8 cellular contexts compared by ENCODE assay signal in genomic region chr6:161374971-161375873, GRCh38.
DNase-seq lines count a peak whose midpoint lies in the region; ATAC-seq, FAIRE-seq and TF ChIP-seq lines count a peak whose summit lies in the region.

No MANE protein-coding gene starts in this region.

- POLR2A ChIA-PET in K562 (lab: Yijun Ruan, JAX) (interaction anchor here (0.7 to 1.3 kb wide), 4 partner anchors 14 to 238 kb away, joined by 3 to 5 read pairs (median 3); no protein-coding TSS in a partner anchor), PC-9 (lab: Charles Lee; ENCODE audit: unreplicated experiment) (no interaction called here)

- peak; percentile 85 for ATAC-seq in K562
- ATAC-seq in left lobe of liver: peak; percentile 27
- ATAC-seq in aorta (ENCODE audit: low FRiP score): peak; percentile 24

- H4K20me1 ChIP-seq in K562 (replicated peaks; ENCODE audit: control insufficient read depth, insufficient read depth, low read length): 0 out of 2 replicates have a peak, but pooled peaks cover 8% of the 10 kb centered on the region
- no peaks in the 10 kb centered on the region for H4K20me1 ChIP-seq in PC-9 (ENCODE audit: insufficient read depth)

- H3K27ac ChIP-seq in K562 (ENCODE audit: extremely low read depth, low read depth, low read length): no peak overlapping the region
- no peak overlapping the region for H3K27ac ChIP-seq in aorta (ENCODE audit: low read depth in 1 of 2, low read length in 2 of 2)
- H3K27ac ChIP-seq in PC-9: no peak overlapping the region

- CTCF ChIA-PET in K562 (lab: Yijun Ruan, JAX; ENCODE audit: low intra/inter-chr PET ratio): interaction anchor here (0.9 kb wide), 1 partner anchor 274 kb away, joined by 3 read pairs; no protein-coding TSS in a partner anchor
- CTCF ChIA-PET in PC-9 (lab: Charles Lee): no interaction called here

- in situ Hi-C loops in K562 (cut with MboI): loop anchor here (5.0 to 10.0 kb wide), 3 partner anchors 443 to 860 kb away; no protein-coding TSS in a partner anchor

- H3K36me3 ChIP-seq in K562 (ENCODE audit: control insufficient read depth, insufficient read depth, low read length) (no peaks in the 10 kb centered on the region), aorta (ENCODE audit: control insufficient read depth in 1 of 2, insufficient read depth in 2 of 2, low read length in 1 of 2) (no peaks in the 10 kb centered on the region), PC-9 (ENCODE audit: low read depth) (no peaks in the 10 kb centered on the region)

- no peak for TF ChIP-seq EP300 in K562 (IDR thresholded peaks at IDR 0.05; ENCODE audit: low read length)

- H3K4me1 ChIP-seq in K562 (replicated peaks in 1 of 2; ENCODE audit: control insufficient read depth in 2 of 2, insufficient read depth in 2 of 2, low read length in 2 of 2): peaks cover 20 to 24% of the 10 kb centered on the region in 2 experiments; a peak in 4 of 5 replicates
- H3K4me1 ChIP-seq in aorta (ENCODE audit: control insufficient read depth in 1 of 2, insufficient read depth in 2 of 2, low read length in 2 of 2): no peaks in the 10 kb centered on the region
- no peaks in the 10 kb centered on the region for H3K4me1 ChIP-seq in PC-9 (replicated peaks; ENCODE audit: insufficient read depth)

- no peaks in the 10 kb centered on the region for H3K9me2 ChIP-seq in PC-9 (ENCODE audit: insufficient read depth)

- no peaks in the 10 kb centered on the region for H3K9me3 Mint-ChIP-seq in T-helper 2 cell treated with Interferon-gamma antibody and Interleukin-4, amounts not matched to agents 5 μg/mL and 100 μg/mL, for 36 hours

- FAIRE-seq in K562 (lab: Jason Lieb, UNC): peak; percentile 75

- no peaks in the 10 kb centered on the region for H3F3A ChIP-seq in PC-9 (ENCODE audit: insufficient read depth, low read depth)

- H3K27me3 ChIP-seq in K562 (ENCODE audit: control insufficient read depth in 2 of 2, insufficient read depth in 2 of 2, low read length in 2 of 2) (peaks cover 9 to 38% of the 10 kb centered on the region in 2 experiments; a peak in 3 of 5 replicates), aorta (ENCODE audit: control insufficient read depth in 1 of 2, insufficient read depth in 2 of 2, low read length in 1 of 2) (no peaks in the 10 kb centered on the region), PC-9 (ENCODE audit: insufficient read depth, low read depth) (peaks cover 19% of the 10 kb centered on the region)

- DNase-seq in AG10803 (ENCODE audit: low read depth): peak; percentile 32
- DNase-seq in NCI-H1105 (lab: John Stamatoyannopoulos, UW): peak; percentile 83
- DNase-seq in K562 (ENCODE audit: extremely low read depth in 1 of 4, low spot score in 3 of 4): peak; percentile 76 to 80 (median 78)
- DNase-seq in left lobe of liver (ENCODE audit: low spot score): no peak
- peak; percentile 86 to 91 for DNase-seq in aorta
- no peak for DNase-seq in T-helper 2 cell treated with Interferon-gamma antibody and Interleukin-4, amounts not matched to agents 5 μg/mL and 100 μg/mL, for 36 hours (ENCODE audit: low spot score)
- no peak for DNase-seq in PC-9
- no peak for DNase-seq in NCI-H2171 treated with DMSO at 0.1 percent for 48 hours (lab: John Stamatoyannopoulos, UW)

- no peaks in the 10 kb centered on the region for H3K9me3 ChIP-seq in K562 (replicated peaks; ENCODE audit: control insufficient read depth, insufficient read depth, low read depth, low read length)
- no peaks in the 10 kb centered on the region for H3K9me3 ChIP-seq in aorta (ENCODE audit: control insufficient read depth, low read length)
- no peaks in the 10 kb centered on the region for H3K9me3 ChIP-seq in PC-9 (ENCODE audit: insufficient read depth, low read depth)

- peak overlapping the region; percentile 29 to 69; a peak in 2 of 4 replicates for H3K9ac ChIP-seq in K562 (ENCODE audit: insufficient read depth in 1 of 2, low read depth in 2 of 2, low read length in 2 of 2)

- no peaks in the 10 kb centered on the region for H3K79me2 ChIP-seq in K562 (ENCODE audit: control insufficient read depth, insufficient read depth, low read length)
- H3K79me2 ChIP-seq in PC-9 (ENCODE audit: low read depth): no peaks in the 10 kb centered on the region

- BruUV-seq in K562 (replicated peaks; lab: Mats Ljungman, UMichigan) (no TSS peak), PC-9 (replicated peaks; lab: Mats Ljungman, UMichigan) (no TSS peak)

- peak in 1 of 2 experiments; percentile 37; a peak in 1 of 4 replicates for TF ChIP-seq RAD21 in K562 (CRISPR knock-in tag; conservative IDR thresholded peaks at IDR 0.05 in 1 of 2, IDR thresholded peaks at IDR 0.05 in 1 of 2)

- TF ChIP-seq POLR2A in K562 (conservative IDR thresholded peaks at IDR 0.05): no peak

- intact Hi-C loops in K562 (cut with micrococcal nuclease) (loop anchor here (1.0 to 5.0 kb wide), 6 partner anchors 103 to 854 kb away; partner anchors contain the start of gene AGPAT4), aorta (cut with DNase I) (loop anchor here (2.0 to 5.0 kb wide), 6 partner anchors 223 to 643 kb away; partner anchors contain the start of gene MAP3K4 (in 1 of the 2)), PC-9 (cut with micrococcal nuclease; ENCODE audit: unreplicated experiment) (loop anchor here (1.0 to 10.0 kb wide), 5 partner anchors 443 to 1510 kb away; no protein-coding TSS in a partner anchor)

- no peak overlapping the region for H3K4me3 Mint-ChIP-seq in T-helper 2 cell treated with Interferon-gamma antibody and Interleukin-4, amounts not matched to agents 5 μg/mL and 100 μg/mL, for 36 hours

- H3K4me3 ChIP-seq in AG10803 (ENCODE audit: low read length) (no peak overlapping the region), K562 (0 out of 2 replicates have a peak overlapping the region, but pooled peaks have one; percentile 10), aorta (ENCODE audit: low read length in 2 of 2) (no peak overlapping the region), PC-9 (no peak overlapping the region)

- peak; percentile 22; the same call in 1 of the 2 replicates for TF ChIP-seq CTCF in AG10803 (conservative IDR thresholded peaks at IDR 0.05; ENCODE audit: low read length)
- peak; percentile 60 to 79 (median 65) for TF ChIP-seq CTCF in K562 (IDR thresholded peaks at IDR 0.05 in 2 of 3, conservative IDR thresholded peaks at IDR 0.05 in 1 of 3; ENCODE audit: insufficient read depth in 2 of 3, low read depth in 1 of 3, low read length in 3 of 3)
- no peak for TF ChIP-seq CTCF in PC-9 (conservative IDR thresholded peaks at IDR 0.05)

- H3K27me3 Mint-ChIP-seq in T-helper 2 cell treated with Interferon-gamma antibody and Interleukin-4, amounts not matched to agents 5 μg/mL and 100 μg/mL, for 36 hours (ENCODE audit: low read depth): peaks cover 7% of the 10 kb centered on the region

- H3K36me3 Mint-ChIP-seq in T-helper 2 cell treated with Interferon-gamma antibody and Interleukin-4, amounts not matched to agents 5 μg/mL and 100 μg/mL, for 36 hours (ENCODE audit: low read depth): no peaks in the 10 kb centered on the region

- WGBS in K562 (ENCODE audit: insufficient coverage, low coverage, missing lambda C conversion rate): 9% methylated on average over 32 of the region's 32 CpGs
- WGBS in aorta, 2 donors: 48 to 52% methylated on average over 29 to 32 of the region's 32 CpGs

- H3K27ac Mint-ChIP-seq in T-helper 2 cell treated with Interferon-gamma antibody and Interleukin-4, amounts not matched to agents 5 μg/mL and 100 μg/mL, for 36 hours: no peak overlapping the region

- H3K4me2 ChIP-seq in K562 (ENCODE audit: insufficient read depth, low read length): peak overlapping the region; percentile 75
- H3K4me2 ChIP-seq in PC-9: no peak overlapping the region

- no peaks in the 10 kb centered on the region for H3K4me1 Mint-ChIP-seq in T-helper 2 cell treated with Interferon-gamma antibody and Interleukin-4, amounts not matched to agents 5 μg/mL and 100 μg/mL, for 36 hours (ENCODE audit: low read depth)

- no peaks in the 10 kb centered on the region for H3K9me1 ChIP-seq in K562 (ENCODE audit: control insufficient read depth, insufficient read depth, low read length)

- H2AFZ ChIP-seq in K562 (ENCODE audit: low read depth, low read length): peak overlapping the region; percentile 90
- H2AFZ ChIP-seq in PC-9: no peak overlapping the region

TF ChIP-seq in K562, 482 proteins besides CTCF, POLR2A, EP300 and RAD21 (continues in another document):
- peak; percentile 90 for TF ChIP-seq C11orf30 (IDR thresholded peaks at IDR 0.05; ENCODE audit: low read depth)

Comparison
In these comparisons a context has a peak if more than half of its experiments do, and no peak if none do; other contexts are left out.
1. DNase-seq: peak in AG10803 (single experiment), NCI-H1105 (single experiment), K562 (4 of 4) and aorta (2 of 2); none in left lobe of liver (single experiment), T-helper 2 cell treated with Interferon-gamma antibody and Interleukin-4, amounts not matched to agents 5 μg/mL and 100 μg/mL, for 36 hours (single experiment), PC-9 (0 of 2) and NCI-H2171 treated with DMSO at 0.1 percent for 48 hours (single experiment).
2. ATAC-seq: peak in every context shown above with its lines; median percentile 85 in K562; 27 in left lobe of liver; 24 in aorta.